ENCODE assay signal across 8 cellular contexts in the genomic region with DNA sequence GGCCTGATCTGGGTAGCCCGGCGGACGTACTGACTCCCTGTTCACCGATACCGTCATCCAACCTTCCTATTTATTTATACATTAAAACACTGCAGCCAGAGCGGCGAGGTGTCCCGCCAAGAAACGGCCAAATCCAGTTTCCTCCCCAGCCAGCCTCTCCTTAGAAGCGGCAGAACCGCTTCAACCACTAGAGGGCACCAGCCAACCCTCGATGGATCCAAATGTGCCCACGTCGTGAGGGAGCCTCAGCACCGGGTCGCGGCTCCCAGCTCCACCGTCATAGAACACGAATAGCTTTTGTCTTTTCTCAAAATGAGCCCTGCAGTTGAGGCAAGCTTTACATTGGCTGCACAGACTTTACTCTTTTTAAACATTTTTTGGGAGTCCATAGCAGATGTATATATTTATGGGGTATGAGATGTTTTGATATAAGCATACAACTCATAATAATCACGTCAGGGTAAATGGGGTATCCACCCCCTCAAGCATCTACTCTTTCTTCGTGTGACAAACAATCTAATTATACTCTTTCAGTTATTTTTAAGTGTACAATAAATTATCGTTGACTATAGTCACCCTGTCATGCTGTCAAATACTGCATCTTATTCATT. TPM values are rescaled to one million over a fixed set of nuclear protein-coding genes. Genes with fewer than 3 reads are reported as not detected.
A peak's percentile ranks its signal among the peaks of the same experiment; 100 is the strongest.
DNase-seq lines count a peak whose midpoint lies in the region; ATAC-seq, FAIRE-seq and TF ChIP-seq lines count a peak whose summit lies in the region.

No MANE protein-coding gene starts in this region.

- peaks cover 4% of the 10 kb centered on the region for H3K27me3 ChIP-seq in mammary epithelial cell (ENCODE audit: insufficient read depth, low read length)

- TF ChIP-seq POLR2A in A549 (IDR thresholded peaks at IDR 0.05; ENCODE audit: low read length): no peak

- H3K9me3 ChIP-seq in A549 (no peaks in the 10 kb centered on the region), mammary epithelial cell (replicated peaks; ENCODE audit: insufficient read depth, low read length) (no peaks in the 10 kb centered on the region)

- 0 out of 3 replicates have a peak overlapping the region, but pooled peaks have one; percentile 22 for H3K4me3 ChIP-seq in A549
- H3K4me3 ChIP-seq in mammary epithelial cell (replicated peaks in 1 of 3; ENCODE audit: insufficient read depth in 1 of 3, low read depth in 2 of 3, low read length in 3 of 3): peak overlapping the region in 1 of 3 experiments; percentile 27

- H3K36me3 ChIP-seq in mammary epithelial cell (ENCODE audit: insufficient read depth, low read length): no peaks in the 10 kb centered on the region

- CTCF ChIA-PET in A549 (lab: Yijun Ruan, JAX) (interaction anchor here (0.5 to 2.0 kb wide), 15 partner anchors 8 to 135 kb away, joined by 3 to 8 read pairs (median 4); no protein-coding TSS in a partner anchor), mammary epithelial cell (lab: Charles Lee; ENCODE audit: low non-redundant PET) (interaction anchor here (0.5 to 1.5 kb wide), 3 partner anchors 91 to 255 kb away, joined by 3 to 7 read pairs (median 4); no protein-coding TSS in a partner anchor)

- dilution Hi-C loops in mammary epithelial cell (cut with HindIII; ENCODE audit: low sequenced_read_pairs): no loop called here

- peak overlapping the region; percentile 80 for H2AFZ ChIP-seq in mammary epithelial cell (ENCODE audit: low read depth, low read length)

- DNase-seq in A549 (ENCODE audit: low read depth in 1 of 2, low spot score in 1 of 2): peak; percentile 64 to 66
- DNase-seq in NCI-H2171 (lab: John Stamatoyannopoulos, UW): peak; percentile 51
- peak; percentile 63 for DNase-seq in mammary epithelial cell
- DNase-seq in iris pigment epithelial cell (ENCODE audit: low read depth): peak; percentile 62
- DNase-seq in stimulated activated CD4-positive, alpha-beta T cell treated with anti-CD3 and anti-CD28 coated beads, Interleukin-12 subunit alpha, Interleukin-12 subunit beta, amount 100 ng/mL, for 48 hours (ENCODE audit: low read depth in 2 of 3, low spot score in 1 of 3): peak; percentile 73 to 85 (median 78)

- H3K4me2 ChIP-seq in A549 (peak overlapping the region; percentile 86), mammary epithelial cell (ENCODE audit: insufficient read depth, low read depth, low read length) (peak overlapping the region; percentile 85)

- H3K79me2 ChIP-seq in mammary epithelial cell (ENCODE audit: insufficient read depth, low read length): no peaks in the 10 kb centered on the region

- FAIRE-seq in A549 (lab: Jason Lieb, UNC): no peak

- intact Hi-C loops in mammary epithelial cell (cut with micrococcal nuclease): loop anchor here (1.0 kb wide), 3 partner anchors 91 to 178 kb away; no protein-coding TSS in a partner anchor

- TF ChIP-seq CTCF in A549 (IDR thresholded peaks at IDR 0.05): peak; percentile 73
- TF ChIP-seq CTCF in VCaP (conservative IDR thresholded peaks at IDR 0.05): peak; percentile 98
- peak; percentile 84 to 95 for TF ChIP-seq CTCF in mammary epithelial cell (conservative IDR thresholded peaks at IDR 0.05 in 1 of 2, IDR thresholded peaks at IDR 0.05 in 1 of 2; ENCODE audit: extremely low read depth in 1 of 2, insufficient read depth in 1 of 2, low read depth in 1 of 2, low read length in 2 of 2)

- in situ Hi-C loops in mammary epithelial cell (cut with MboI; ENCODE audit: low sequenced_read_pairs in 2 of 2): loop anchor here in 1 of 2 donors (10.0 kb wide), 2 partner anchors 129 to 261 kb away; no protein-coding TSS in a partner anchor

- peak; percentile 91 to 97 for ATAC-seq in A549
- peak; percentile 86 for ATAC-seq in GM18519 (IDR thresholded peaks at IDR 0.05; ENCODE audit: low FRiP score, unreplicated experiment)
- ATAC-seq in HG03066 (IDR thresholded peaks at IDR 0.05; ENCODE audit: low read depth, unreplicated experiment): peak; percentile 81

- H3K27ac ChIP-seq in A549: no peak overlapping the region; a peak in 1 of 6 replicates
- H3K27ac ChIP-seq in VCaP: peak overlapping the region; percentile 74
- H3K27ac ChIP-seq in mammary epithelial cell (ENCODE audit: insufficient read depth, low read depth, low read length): no peak overlapping the region

- H3K4me1 ChIP-seq in A549: no peaks in the 10 kb centered on the region
- peaks cover 5% of the 10 kb centered on the region for H3K4me1 ChIP-seq in mammary epithelial cell (ENCODE audit: insufficient read depth, low read length)

- H4K20me1 ChIP-seq in mammary epithelial cell (ENCODE audit: insufficient read depth, low read length): no peaks in the 10 kb centered on the region

- no TSS peak for BruUV-seq in mammary epithelial cell (replicated peaks; lab: Mats Ljungman, UMichigan)

- POLR2A ChIA-PET in A549 (lab: Yijun Ruan, JAX): no interaction called here

- no peak overlapping the region for H3K9ac ChIP-seq in mammary epithelial cell (ENCODE audit: insufficient read depth, low read length)

- no peak for TF ChIP-seq EP300 in A549 (IDR thresholded peaks at IDR 0.05)

- peak; percentile 66 to 72 for TF ChIP-seq RAD21 in A549 (conservative IDR thresholded peaks at IDR 0.05 in 1 of 2, IDR thresholded peaks at IDR 0.05 in 1 of 2)

- WGBS in A549 (ENCODE audit: missing lambda C conversion rate): 3% methylated on average over 21 of the region's 22 CpGs
- WGBS in mammary epithelial cell (ENCODE audit: low coverage, missing lambda C conversion rate): 5% methylated on average over 12 of the region's 22 CpGs

TF ChIP-seq in A549, 52 proteins besides CTCF, POLR2A, EP300 and RAD21:
- TF ChIP-seq SMC3 (IDR thresholded peaks at IDR 0.05): peak; percentile 71
- TF ChIP-seq FOXS1 (CRISPR knock-in tag; IDR thresholded peaks at IDR 0.05): no peak

RNA-seq across cellular contexts. Expression of a gene that starts 13.0 kb away (rescaled TPM):
- not detected in 2 replicates for polyA plus RNA-seq in A549 (2011; rRNA removed)
- polyA plus RNA-seq in A549 (2012; cell fraction: cytosol; rRNA removed): not detected in 2 replicates
- not detected in 2 replicates for polyA plus RNA-seq in A549 (2012; cell fraction: nucleus; rRNA removed)
- polyA plus RNA-seq in A549 (2017; fragmentation: RNase III; extraction: RNeasy Plus Mini Kit Qiagen cat#74134 plus additional on column Dnase treatment): not detected in 3 replicates
- polyA minus RNA-seq in A549 (2011; rRNA and poly(A)+ RNA removed): not detected in 2 replicates
- not detected for total RNA-seq in mammary epithelial cell
- polyA plus RNA-seq in mammary epithelial cell: not detected
- polyA minus RNA-seq in mammary epithelial cell: not detected
